Comparison of ENCODE assay signal across 1 cellular context in the genomic region with DNA sequence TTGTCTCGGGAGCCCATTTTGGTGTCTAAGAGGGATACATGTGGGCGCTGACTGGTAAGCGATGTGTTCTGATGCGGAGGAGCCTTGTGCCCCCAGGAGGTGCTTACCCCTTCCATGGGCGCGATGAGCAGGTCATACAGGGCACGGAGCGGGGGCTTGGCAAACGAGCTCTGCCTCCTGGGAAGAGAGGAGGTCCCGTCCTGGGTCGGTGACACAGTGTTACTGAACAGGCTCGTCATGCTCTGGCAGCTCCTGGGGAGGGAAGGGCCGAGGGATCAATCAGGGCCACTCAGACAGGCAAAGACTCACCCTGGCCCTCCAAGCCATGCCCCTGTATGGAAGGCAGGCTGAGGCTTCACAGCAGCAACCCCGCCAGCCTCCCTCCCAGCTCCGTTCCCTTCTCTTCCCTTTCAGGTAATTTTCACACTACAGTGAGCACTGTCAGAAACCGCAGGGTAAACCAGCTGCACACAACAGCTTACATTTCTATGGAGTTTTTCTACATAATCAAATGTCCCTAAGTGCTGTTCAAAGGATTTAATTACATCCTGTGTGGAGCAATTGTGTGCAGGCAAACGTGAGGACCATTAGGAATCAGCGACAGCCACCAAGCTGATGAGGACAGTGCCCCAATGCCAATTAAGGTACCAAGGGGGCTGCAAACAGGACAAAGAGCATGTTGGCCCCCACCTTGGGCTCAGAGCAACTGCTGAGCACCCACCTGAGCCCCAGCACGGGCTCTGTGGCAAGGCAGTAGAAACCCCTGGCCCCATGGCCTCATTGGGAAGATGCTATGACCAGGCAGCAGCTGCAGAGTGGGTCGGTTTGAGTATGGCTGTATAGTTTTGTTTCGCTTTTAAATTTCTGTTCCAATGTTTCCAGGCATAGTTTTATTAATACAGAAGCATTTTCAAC.
TF ChIP-seq lines count a peak whose summit lies in the region.

No MANE protein-coding gene starts in this region.

TF ChIP-seq in WTC11, 78 proteins besides CTCF, POLR2A, EP300 and RAD21 (continued from another document):
- TF ChIP-seq, protein P1, sequence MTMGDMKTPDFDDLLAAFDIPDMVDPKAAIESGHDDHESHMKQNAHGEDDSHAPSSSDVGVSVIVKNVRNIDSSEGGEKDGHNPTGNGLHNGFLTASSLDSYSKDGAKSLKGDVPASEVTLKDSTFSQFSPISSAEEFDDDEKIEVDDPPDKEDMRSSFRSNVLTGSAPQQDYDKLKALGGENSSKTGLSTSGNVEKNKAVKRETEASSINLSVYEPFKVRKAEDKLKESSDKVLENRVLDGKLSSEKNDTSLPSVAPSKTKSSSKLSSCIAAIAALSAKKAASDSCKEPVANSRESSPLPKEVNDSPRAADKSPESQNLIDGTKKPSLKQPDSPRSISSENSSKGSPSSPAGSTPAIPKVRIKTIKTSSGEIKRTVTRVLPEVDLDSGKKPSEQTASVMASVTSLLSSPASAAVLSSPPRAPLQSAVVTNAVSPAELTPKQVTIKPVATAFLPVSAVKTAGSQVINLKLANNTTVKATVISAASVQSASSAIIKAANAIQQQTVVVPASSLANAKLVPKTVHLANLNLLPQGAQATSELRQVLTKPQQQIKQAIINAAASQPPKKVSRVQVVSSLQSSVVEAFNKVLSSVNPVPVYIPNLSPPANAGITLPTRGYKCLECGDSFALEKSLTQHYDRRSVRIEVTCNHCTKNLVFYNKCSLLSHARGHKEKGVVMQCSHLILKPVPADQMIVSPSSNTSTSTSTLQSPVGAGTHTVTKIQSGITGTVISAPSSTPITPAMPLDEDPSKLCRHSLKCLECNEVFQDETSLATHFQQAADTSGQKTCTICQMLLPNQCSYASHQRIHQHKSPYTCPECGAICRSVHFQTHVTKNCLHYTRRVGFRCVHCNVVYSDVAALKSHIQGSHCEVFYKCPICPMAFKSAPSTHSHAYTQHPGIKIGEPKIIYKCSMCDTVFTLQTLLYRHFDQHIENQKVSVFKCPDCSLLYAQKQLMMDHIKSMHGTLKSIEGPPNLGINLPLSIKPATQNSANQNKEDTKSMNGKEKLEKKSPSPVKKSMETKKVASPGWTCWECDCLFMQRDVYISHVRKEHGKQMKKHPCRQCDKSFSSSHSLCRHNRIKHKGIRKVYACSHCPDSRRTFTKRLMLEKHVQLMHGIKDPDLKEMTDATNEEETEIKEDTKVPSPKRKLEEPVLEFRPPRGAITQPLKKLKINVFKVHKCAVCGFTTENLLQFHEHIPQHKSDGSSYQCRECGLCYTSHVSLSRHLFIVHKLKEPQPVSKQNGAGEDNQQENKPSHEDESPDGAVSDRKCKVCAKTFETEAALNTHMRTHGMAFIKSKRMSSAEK (CRISPR knock-in tag; IDR thresholded peaks at IDR 0.05; ENCODE audit: borderline replicate concordance): no peak
